12 cellular contexts compared by ENCODE assay signal in the genomic region with DNA sequence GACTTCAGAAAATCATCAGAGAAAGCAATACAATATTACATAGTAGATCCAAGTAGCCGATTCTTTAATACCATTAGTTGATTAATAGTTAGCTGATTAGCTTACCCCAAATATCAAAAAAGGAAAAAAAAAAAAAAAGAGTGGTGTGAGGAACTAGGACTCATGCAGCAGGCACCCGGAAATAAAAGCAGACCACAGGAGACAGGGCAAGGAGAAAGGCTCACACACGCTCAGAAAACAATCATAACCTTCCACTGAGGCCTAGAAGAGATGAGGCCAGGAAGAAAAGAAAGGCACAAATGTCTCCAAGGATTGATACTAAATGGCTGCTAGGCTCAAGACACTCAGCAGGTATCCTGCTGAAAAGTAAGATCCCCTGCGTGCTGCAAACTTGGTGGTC. TPM values are rescaled to one million over a fixed set of nuclear protein-coding genes. Genes with fewer than 3 reads are reported as not detected.
DNase-seq lines count a peak whose midpoint lies in the region; ATAC-seq, FAIRE-seq and TF ChIP-seq lines count a peak whose summit lies in the region.
"Had no signal": no experiment of that assay in that cellular context is flagged by ENCODE, and none has a peak within 500 bp of the region (broad histone marks: within the 10 kb centered on the region; RNA-seq: fewer than 3 reads in every experiment).

No MANE protein-coding gene starts in this region.

- intact Hi-C loops in lower lobe of right lung (cut with DNase I), result no loop called here

- H3K27ac Mint-ChIP-seq in activated naive CD8-positive, alpha-beta T cell treated with anti-CD3 and anti-CD28 coated beads, Interleukin-2, amount 10 ng/mL, durations not matched to agents 7 days and 5 days, result peak overlapping the region; percentile 63

- no peak for TF ChIP-seq CTCF in lower lobe of right lung (IDR thresholded peaks at IDR 0.05)

- ATAC-seq in GM18868 (IDR thresholded peaks at IDR 0.05; ENCODE audit: unreplicated experiment), result peak; percentile 60
- ATAC-seq in activated naive CD8-positive, alpha-beta T cell treated with anti-CD3 and anti-CD28 coated beads, Interleukin-2, amount 10 ng/mL, durations not matched to agents 7 days and 5 days (ENCODE audit: low read depth), result peak; percentile 87
- ATAC-seq in lower lobe of right lung, result no peak
- no peak for ATAC-seq in GM21737 (IDR thresholded peaks at IDR 0.05; ENCODE audit: unreplicated experiment)
- ATAC-seq: mucosa of descending colon had no signal

- peaks cover 17% of the 10 kb centered on the region for H3K4me1 Mint-ChIP-seq in activated naive CD8-positive, alpha-beta T cell treated with anti-CD3 and anti-CD28 coated beads, Interleukin-2, amount 10 ng/mL, durations not matched to agents 7 days and 5 days

- H3K36me3 Mint-ChIP-seq in activated naive CD8-positive, alpha-beta T cell treated with anti-CD3 and anti-CD28 coated beads, Interleukin-2, amount 10 ng/mL, durations not matched to agents 7 days and 5 days, result peaks cover 8% of the 10 kb centered on the region

- no peak overlapping the region for H3K4me3 ChIP-seq in lower lobe of right lung
- H3K4me3 ChIP-seq: mucosa of descending colon had no signal

- H3K4me1 ChIP-seq in lower lobe of right lung, result peaks cover 11% of the 10 kb centered on the region

- no peak for DNase-seq in activated naive CD8-positive, alpha-beta T cell treated with anti-CD3 and anti-CD28 coated beads, Interleukin-2, amount 10 ng/mL, durations not matched to agents 7 days and 5 days
- DNase-seq in lower lobe of right lung (no peak), GM19240 (ENCODE audit: insufficient read length, low spot score) (no peak), KBM-7 (no peak), NCI-H2081 treated with DMSO at 0.1 percent for 48 hours (lab: John Stamatoyannopoulos, UW) (no peak)
- DNase-seq: activated CD4-positive, alpha-beta T cell treated with anti-CD3 and anti-CD28 coated beads for 4 hours; mucosa of descending colon; NCI-H748 treated with DMSO at 0.1 percent for 48 hours had no signal

- peaks cover 2% of the 10 kb centered on the region for H3K9me3 Mint-ChIP-seq in activated naive CD8-positive, alpha-beta T cell treated with anti-CD3 and anti-CD28 coated beads, Interleukin-2, amount 10 ng/mL, durations not matched to agents 7 days and 5 days

- FAIRE-seq in A204.1 (lab: Jason Lieb, UNC), result peak; percentile 62
- FAIRE-seq: HTR-8/SVneo had no signal

- no peaks in the 10 kb centered on the region for H3K36me3 ChIP-seq in lower lobe of right lung

- no peaks in the 10 kb centered on the region for H3K27me3 ChIP-seq in lower lobe of right lung (ENCODE audit: low read depth)

- H3K27ac ChIP-seq in lower lobe of right lung, result peak overlapping the region; percentile 0

- POLR2A ChIA-PET in activated naive CD8-positive, alpha-beta T cell treated with anti-CD3 and anti-CD28 coated beads, Interleukin-2, amount 10 ng/mL, durations not matched to agents 7 days and 5 days (lab: Charles Lee), result interaction anchor here (1.7 kb wide), 1 partner anchor 54 kb away, joined by 12 read pairs; no protein-coding TSS in a partner anchor

- H3K27me3 Mint-ChIP-seq in activated naive CD8-positive, alpha-beta T cell treated with anti-CD3 and anti-CD28 coated beads, Interleukin-2, amount 10 ng/mL, durations not matched to agents 7 days and 5 days, result no peaks in the 10 kb centered on the region

- H3K4me3 Mint-ChIP-seq in activated naive CD8-positive, alpha-beta T cell treated with anti-CD3 and anti-CD28 coated beads, Interleukin-2, amount 10 ng/mL, durations not matched to agents 7 days and 5 days, result peak overlapping the region; percentile 60

- in situ Hi-C loops in KBM-7 (cut with MboI; ENCODE audit: low pct_unique_long_range_greater_than_20kb, low sequenced_read_pairs), result no loop called here

- H3K9me3 ChIP-seq in lower lobe of right lung, result no peaks in the 10 kb centered on the region
- H3K9me3 ChIP-seq: mucosa of descending colon had no signal

RNA-seq across cellular contexts. Expression of a gene that starts 25.9 kb away (rescaled TPM):
- total RNA-seq in activated naive CD8-positive, alpha-beta T cell treated with anti-CD3 and anti-CD28 coated beads, Interleukin-2, amount 10 ng/mL, durations not matched to agents 7 days and 5 days, result 10 to 100 TPM; 15.3 to 17.1 TPM
- total RNA-seq in lower lobe of right lung, result 7.9 TPM

RNA-seq across cellular contexts. Expression of a gene that starts 45.9 kb away (rescaled TPM):
- 1 to 10 TPM; 3.2 to 3.7 TPM for total RNA-seq in activated naive CD8-positive, alpha-beta T cell treated with anti-CD3 and anti-CD28 coated beads, Interleukin-2, amount 10 ng/mL, durations not matched to agents 7 days and 5 days
- 2.2 TPM for total RNA-seq in lower lobe of right lung

RNA-seq across cellular contexts. Expression of a gene that starts 52.5 kb away (rescaled TPM):
- total RNA-seq in activated naive CD8-positive, alpha-beta T cell treated with anti-CD3 and anti-CD28 coated beads, Interleukin-2, amount 10 ng/mL, durations not matched to agents 7 days and 5 days, result 1,000 to 10,000 TPM; 1,681 to 1,738 TPM
- total RNA-seq in lower lobe of right lung, result 1,797 TPM

Comparison
In these comparisons a context has a peak if more than half of its experiments do, and no peak if none do; other contexts are left out.
1. ATAC-seq: peak in GM18868 (single experiment) and activated naive CD8-positive, alpha-beta T cell treated with anti-CD3 and anti-CD28 coated beads, Interleukin-2, amount 10 ng/mL, durations not matched to agents 7 days and 5 days (single experiment); none in lower lobe of right lung (0 of 2) and GM21737 (single experiment).